Comparison of ENCODE assay signal across 34 cellular contexts in the genomic region with DNA sequence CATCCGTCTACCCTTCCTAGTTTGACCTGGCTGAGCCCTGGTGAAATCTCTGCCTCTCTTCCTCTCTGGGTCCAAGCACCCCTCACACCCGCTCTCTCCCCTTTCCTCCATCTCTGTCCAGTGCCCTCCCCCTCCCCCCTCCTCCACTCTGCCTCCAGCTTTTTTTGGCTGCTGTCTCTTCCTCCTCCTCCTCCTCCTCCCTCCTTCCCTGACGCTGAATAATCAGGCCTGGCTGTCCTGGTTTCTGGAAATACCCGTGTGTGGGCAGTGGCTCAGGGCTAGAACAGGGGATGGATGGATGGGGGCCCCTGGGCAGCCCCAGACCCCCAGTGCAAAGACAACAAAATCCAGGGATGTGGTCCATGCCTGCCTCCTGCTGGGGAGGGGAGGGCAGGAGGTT. TPM values are rescaled to one million over a fixed set of nuclear protein-coding genes. Genes with fewer than 3 reads are reported as not detected.
"Had no signal": no experiment of that assay in that cellular context is flagged by ENCODE, and none has a peak within 500 bp of the region (broad histone marks: within the 10 kb centered on the region; RNA-seq: fewer than 3 reads in every experiment).

No MANE protein-coding gene starts in this region.

- H3K27ac ChIP-seq: ascending aorta, cardiac muscle cell, KMS-11, Peyer's patch, SJSA1 had no signal

- DNase-seq: activated CD4-positive, alpha-beta T cell treated with anti-CD3 and anti-CD28 coated beads, Interleukin-2, amount 10 ng/mL, durations not matched to agents 24 days and 14 days; activated CD4-positive, alpha-beta T cell treated with anti-CD3 and anti-CD28 coated beads, Interleukin-2, amount 50 U/mL, for 4 hours; activated CD8-positive, alpha-beta T cell treated with anti-CD3 and anti-CD28 coated beads for 36 hours; activated effector memory CD4-positive, alpha-beta T cell treated with anti-CD3 and anti-CD28 coated beads, Interleukin-2, amount 50 U/mL, for 16 hours; activated naive CD4-positive, alpha-beta T cell; activated naive CD4-positive, alpha-beta T cell treated with anti-CD3 and anti-CD28 coated beads, Interleukin-2, amount 50 U/mL, for 16 hours; activated naive CD8-positive, alpha-beta T cell treated with anti-CD3 and anti-CD28 coated beads for 36 hours; activated T-cell treated with anti-CD3 and anti-CD28 coated beads, Interleukin-2, amount 50 U/mL, for 1 hour; activated T-cell treated with anti-CD3 and anti-CD28 coated beads, Interleukin-2, amount 50 U/mL, for 72 hours; amniotic stem cell; MM.1S; MV-4-11; NCI-H1092; NCI-H1436 treated with DMSO at 0.1 percent for 48 hours; NCI-H1694 treated with DMSO at 0.1 percent for 48 hours; NCI-H2029 treated with DMSO at 0.1 percent for 48 hours; NCI-H2107; NCI-H2171; NCI-H510A; NCI-H526; NCI-H748 treated with DMSO at 0.1 percent for 48 hours; NK-92 treated with Interleukin-12 subunit alpha and Interleukin-12 subunit beta, amount 100 ng/mL, for 24 hours; PC-3; Peyer's patch; RPMI8226; SHP77 treated with DMSO at 0.1 percent for 48 hours; SK-N-SH had no signal

- ATAC-seq: activated CD8-positive, alpha-beta T cell treated with anti-CD3 and anti-CD28 coated beads for 36 hours; activated T-cell treated with anti-CD3 and anti-CD28 coated beads, Interleukin-2, amount 50 U/mL, for 72 hours; activated T-helper 17 cell treated with anti-CD3 and anti-CD28 coated beads, Interleukin-2, amount 50 U/mL, for 72 hours; PC-3 had no signal

- FAIRE-seq: TTC549 had no signal

RNA-seq across cellular contexts. Expression of gene CACNA1F, which starts 28.4 kb away (rescaled TPM):
- total RNA-seq: ascending aorta, LHCN-M2, PC-3, SJSA1 had no signal
